30 cellular contexts compared by ENCODE assay signal in the genomic region with DNA sequence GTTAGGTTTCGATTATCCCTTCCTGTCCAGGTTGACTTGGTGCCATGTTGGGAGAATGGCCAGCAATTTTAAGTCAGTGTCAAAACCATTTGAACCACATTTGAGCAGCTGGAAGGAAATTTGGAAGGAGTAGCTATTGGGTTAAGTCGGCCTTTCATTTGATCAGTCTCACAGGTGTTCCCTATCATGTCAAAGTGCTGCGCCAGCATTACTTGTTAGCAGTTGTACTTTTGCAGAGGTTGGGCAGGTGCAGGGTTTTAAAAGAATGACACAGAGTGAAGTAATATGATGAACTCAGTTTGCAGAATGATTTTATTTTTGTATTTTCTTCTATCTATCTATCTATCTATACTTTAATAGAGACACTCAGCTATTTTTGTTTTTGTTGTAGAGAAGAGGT. TPM values are rescaled to one million over a fixed set of nuclear protein-coding genes. Genes with fewer than 3 reads are reported as not detected.
DNase-seq lines count a peak whose midpoint lies in the region; ATAC-seq, FAIRE-seq and TF ChIP-seq lines count a peak whose summit lies in the region.
"Had no signal": no experiment of that assay in that cellular context is flagged by ENCODE, and none has a peak within 500 bp of the region (broad histone marks: within the 10 kb centered on the region; RNA-seq: fewer than 3 reads in every experiment).

No MANE protein-coding gene starts in this region.

- H3K9me3 Mint-ChIP-seq in activated T-cell treated with anti-CD3 and anti-CD28 coated beads, Interleukin-2, amount 50 U/mL, for 72 hours = no peaks in the 10 kb centered on the region
- H3K9me3 Mint-ChIP-seq in activated T-cell treated with anti-CD3 and anti-CD28 coated beads, Interleukin-2, amount 50 U/mL, for 4 hours = no peaks in the 10 kb centered on the region
- H3K9me3 Mint-ChIP-seq in activated B cell treated with CpG ODN at 0.5 μM for 24 hours = no peaks in the 10 kb centered on the region
- H3K9me3 Mint-ChIP-seq: endodermal cell; mesothelial cell of epicardium; naive thymus-derived CD8-positive, alpha-beta T cell; T-cell had no signal

- H3K4me2 ChIP-seq in parathyroid adenoma (ENCODE audit: low read length) = peak overlapping the region; percentile 9
- H3K4me2 ChIP-seq in SK-N-SH = no peak overlapping the region

- H3K27ac Mint-ChIP-seq in activated T-cell treated with anti-CD3 and anti-CD28 coated beads, Interleukin-2, amount 50 U/mL, for 72 hours = peak overlapping the region; percentile 57
- peak overlapping the region; percentile 59 for H3K27ac Mint-ChIP-seq in activated B cell treated with CpG ODN at 0.5 μM for 24 hours
- H3K27ac Mint-ChIP-seq: endodermal cell, mesothelial cell of epicardium had no signal

- POLR2A ChIA-PET in activated B cell treated with CpG ODN at 0.5 μM for 24 hours (lab: Charles Lee) (interaction anchor here (0.7 to 13.6 kb wide), 3 partner anchors 9 to 576 kb away, joined by 6 to 946 read pairs (median 52); a partner anchor contains a TSS), SK-N-SH (lab: Yijun Ruan, JAX) (no interaction called here)

- intact Hi-C loops in activated B cell treated with CpG ODN at 0.5 μM for 24 hours (cut with micrococcal nuclease) (no loop called here), right lobe of liver (cut with DNase I) (no loop called here)

- H3K4me1 ChIP-seq in parathyroid adenoma (peaks cover 4% of the 10 kb centered on the region), SK-N-SH (ENCODE audit: control insufficient read depth in 1 of 2, insufficient read depth in 2 of 2, low read depth in 1 of 2, low read length in 1 of 2) (peaks cover 6% of the 10 kb centered on the region in 2 experiments; a peak in 2 of 4 replicates), right lobe of liver (peaks cover 0 to 24% (median 9%) of the 10 kb centered on the region in 4 donors)

- peaks cover 76% of the 10 kb centered on the region for H3K4me1 Mint-ChIP-seq in activated T-cell treated with anti-CD3 and anti-CD28 coated beads, Interleukin-2, amount 50 U/mL, for 72 hours (ENCODE audit: low read depth)
- peaks cover 53% of the 10 kb centered on the region for H3K4me1 Mint-ChIP-seq in activated T-cell treated with anti-CD3 and anti-CD28 coated beads, Interleukin-2, amount 50 U/mL, for 4 hours (ENCODE audit: low read depth)
- peaks cover 71% of the 10 kb centered on the region for H3K4me1 Mint-ChIP-seq in activated B cell treated with CpG ODN at 0.5 μM for 24 hours

- TF ChIP-seq RAD21 in SK-N-SH (IDR thresholded peaks at IDR 0.05; ENCODE audit: low read length) = no peak

- no peaks in the 10 kb centered on the region for H3K9me3 ChIP-seq in parathyroid adenoma (ENCODE audit: control insufficient read depth, low read length)
- H3K9me3 ChIP-seq in SK-N-SH = no peaks in the 10 kb centered on the region
- no peaks in the 10 kb centered on the region for H3K9me3 ChIP-seq in right lobe of liver
- H3K9me3 ChIP-seq: left ventricle myocardium inferior, pancreas, testis, uterus had no signal

- no peak overlapping the region for H3K9ac ChIP-seq in parathyroid adenoma
- no peak overlapping the region for H3K9ac ChIP-seq in SK-N-SH

- H2AFZ ChIP-seq in parathyroid adenoma (no peak overlapping the region), SK-N-SH (ENCODE audit: low read depth) (no peak overlapping the region)

- FAIRE-seq in GM12892 (lab: Jason Lieb, UNC) = peak; percentile 74
- FAIRE-seq: pancreas had no signal

- no peak overlapping the region for H3K4me3 Mint-ChIP-seq in activated T-cell treated with anti-CD3 and anti-CD28 coated beads, Interleukin-2, amount 50 U/mL, for 72 hours
- H3K4me3 Mint-ChIP-seq in activated T-cell treated with anti-CD3 and anti-CD28 coated beads, Interleukin-2, amount 50 U/mL, for 4 hours = no peak overlapping the region
- H3K4me3 Mint-ChIP-seq in activated B cell treated with CpG ODN at 0.5 μM for 24 hours = no peak overlapping the region
- H3K4me3 Mint-ChIP-seq: endodermal cell; mesothelial cell of epicardium; naive thymus-derived CD8-positive, alpha-beta T cell; T-cell had no signal

- H3K27me3 ChIP-seq in parathyroid adenoma (ENCODE audit: control insufficient read depth, insufficient read depth, low read length) (no peaks in the 10 kb centered on the region), SK-N-SH (ENCODE audit: insufficient read depth) (no peaks in the 10 kb centered on the region), right lobe of liver (no peaks in the 10 kb centered on the region)
- H3K27me3 ChIP-seq: testis had no signal

- H3K27me3 Mint-ChIP-seq in activated T-cell treated with anti-CD3 and anti-CD28 coated beads, Interleukin-2, amount 50 U/mL, for 72 hours (ENCODE audit: low read depth) = no peaks in the 10 kb centered on the region
- no peaks in the 10 kb centered on the region for H3K27me3 Mint-ChIP-seq in activated T-cell treated with anti-CD3 and anti-CD28 coated beads, Interleukin-2, amount 50 U/mL, for 4 hours (ENCODE audit: low read depth)
- no peaks in the 10 kb centered on the region for H3K27me3 Mint-ChIP-seq in activated B cell treated with CpG ODN at 0.5 μM for 24 hours
- H3K27me3 Mint-ChIP-seq: T-cell had no signal

- no peak overlapping the region for H3K27ac ChIP-seq in parathyroid adenoma
- H3K27ac ChIP-seq in SK-N-SH (ENCODE audit: low read depth in 2 of 2, low read length in 1 of 2) = no peak overlapping the region
- H3K27ac ChIP-seq in right lobe of liver = no peak overlapping the region
- H3K27ac ChIP-seq: cardiac muscle cell, left ventricle myocardium inferior, pancreas, testis, uterus had no signal

- CTCF ChIA-PET in activated B cell treated with CpG ODN at 0.5 μM for 24 hours (lab: Charles Lee) (interaction anchor here (1.0 kb wide), 1 partner anchor 10 kb away, joined by 4 read pairs; no protein-coding TSS in a partner anchor), SK-N-SH (lab: Yijun Ruan, JAX) (interaction anchor here (1.1 to 2.6 kb wide), 5 partner anchors 8 to 85 kb away, joined by 3 to 14 read pairs (median 8); a partner anchor contains a TSS)

- H3K79me2 ChIP-seq in parathyroid adenoma (no peaks in the 10 kb centered on the region), SK-N-SH (ENCODE audit: insufficient read depth) (no peaks in the 10 kb centered on the region)

- TF ChIP-seq CTCF in activated B cell treated with CpG ODN at 0.5 μM for 24 hours (IDR thresholded peaks at IDR 0.05) (no peak), parathyroid adenoma (IDR thresholded peaks at IDR 0.05) (no peak), SK-N-SH (IDR thresholded peaks at IDR 0.05) (no peak), right lobe of liver (IDR thresholded peaks at IDR 0.05) (no peak)

- H3K9me2 ChIP-seq in SK-N-SH = no peaks in the 10 kb centered on the region

- no peak for ATAC-seq in activated T-cell treated with anti-CD3 and anti-CD28 coated beads, Interleukin-2, amount 50 U/mL, for 72 hours (replicated peaks in 1 of 2)
- ATAC-seq in activated T-cell treated with anti-CD3 and anti-CD28 coated beads, Interleukin-2, amount 50 U/mL, for 4 hours = no peak
- ATAC-seq in activated B cell treated with CpG ODN at 0.5 μM for 24 hours (ENCODE audit: low read depth) (no peak), right lobe of liver (no peak), GM18520 (IDR thresholded peaks at IDR 0.05; ENCODE audit: unreplicated experiment) (no peak)
- ATAC-seq: naive thymus-derived CD8-positive, alpha-beta T cell; pancreas; right cardiac atrium; T-cell had no signal

- H4K20me1 ChIP-seq in SK-N-SH (ENCODE audit: insufficient read depth) = no peaks in the 10 kb centered on the region

- WGBS in SK-N-SH (ENCODE audit: low lambda C conversion rate) = 76% methylated on average over 3 of the region's 3 CpGs
- 63% methylated on average over 3 of the region's 3 CpGs for WGBS in right lobe of liver (ENCODE audit: insufficient coverage, low coverage, low lambda C conversion rate, missing lambda C conversion rate)

- no peak for TF ChIP-seq EP300 in SK-N-SH (IDR thresholded peaks at IDR 0.05; ENCODE audit: borderline replicate concordance in 1 of 2, low read depth in 1 of 2, low read length in 1 of 2)

- peaks cover 3 to 13% of the 10 kb centered on the region in 2 donors for H3K36me3 Mint-ChIP-seq in activated T-cell treated with anti-CD3 and anti-CD28 coated beads, Interleukin-2, amount 50 U/mL, for 72 hours (ENCODE audit: insufficient read depth in 2 of 2)
- H3K36me3 Mint-ChIP-seq in activated T-cell treated with anti-CD3 and anti-CD28 coated beads, Interleukin-2, amount 50 U/mL, for 4 hours (ENCODE audit: insufficient read depth) = no peaks in the 10 kb centered on the region
- H3K36me3 Mint-ChIP-seq in activated B cell treated with CpG ODN at 0.5 μM for 24 hours (ENCODE audit: low read depth) = peaks cover 3% of the 10 kb centered on the region
- H3K36me3 Mint-ChIP-seq: mesothelial cell of epicardium; naive thymus-derived CD8-positive, alpha-beta T cell; T-cell had no signal

- peaks cover 5% of the 10 kb centered on the region for H3F3A ChIP-seq in SK-N-SH (replicated peaks; ENCODE audit: insufficient read depth)

- TF ChIP-seq POLR2A in GM12892 (IDR thresholded peaks at IDR 0.05; ENCODE audit: low read depth, low read length) = no peak
- no peak for TF ChIP-seq POLR2A in right lobe of liver (IDR thresholded peaks at IDR 0.05)

- no peak for DNase-seq in activated T-cell treated with anti-CD3 and anti-CD28 coated beads, Interleukin-2, amount 50 U/mL, for 72 hours
- DNase-seq in activated T-cell treated with anti-CD3 and anti-CD28 coated beads, Interleukin-2, amount 50 U/mL, for 4 hours = no peak
- DNase-seq in GM12892 (ENCODE audit: insufficient read length) (no peak), activated B cell treated with CpG ODN at 0.5 μM for 24 hours (no peak), SK-N-SH (no peak), right lobe of liver (no peak)
- DNase-seq: activated CD4-positive, alpha-beta T cell treated with anti-CD3 and anti-CD28 coated beads for 48 hours; activated gamma-delta T cell treated with Interleukin-2 at 50 U/mL for 16 hours; activated T-cell treated with anti-CD3 and anti-CD28 coated beads for 4 hours; C1 segment of cervical spinal cord; cortex of kidney; endodermal cell; left ventricle myocardium inferior; naive thymus-derived CD8-positive, alpha-beta T cell; NCI-H1092 treated with DMSO at 0.1 percent for 48 hours; NCI-H187 treated with DMSO at 0.1 percent for 48 hours; pancreas; SIG-M5; stimulated activated CD4-positive, alpha-beta T cell treated with anti-CD3 and anti-CD28 coated beads, Interleukin-4, amount 100 ng/mL, for 4 hours; stimulated activated naive CD4-positive, alpha-beta T cell treated with Interleukin-2 at 50 U/mL for 16 hours; T-cell; testis; uterus had no signal

- H3K4me3 ChIP-seq in parathyroid adenoma (ENCODE audit: low read depth, low read length) (no peak overlapping the region), SK-N-SH (ENCODE audit: low read depth in 2 of 2, low read length in 1 of 2) (no peak overlapping the region), right lobe of liver (no peak overlapping the region)
- H3K4me3 ChIP-seq: cardiac muscle cell, left ventricle myocardium inferior, pancreas, testis, uterus had no signal

- H3K36me3 ChIP-seq in parathyroid adenoma (ENCODE audit: control insufficient read depth, insufficient read depth, low read length) (no peaks in the 10 kb centered on the region), SK-N-SH (replicated peaks in 1 of 2; ENCODE audit: control insufficient read depth in 1 of 2, insufficient read depth in 2 of 2, low read length in 1 of 2) (no peaks in the 10 kb centered on the region), right lobe of liver (no peaks in the 10 kb centered on the region)
- H3K36me3 ChIP-seq: cardiac muscle cell, left ventricle myocardium inferior, pancreas, uterus had no signal

RNA-seq across cellular contexts. Expression of a gene that starts 6.4 kb away (rescaled TPM):
- total RNA-seq in activated T-cell treated with anti-CD3 and anti-CD28 coated beads, Interleukin-2, amount 50 U/mL, for 72 hours = 100 to 1,000 TPM in 1 of 2 donors, 10 to 100 TPM in 1; 71.5 to 101 TPM
- total RNA-seq in activated T-cell treated with anti-CD3 and anti-CD28 coated beads, Interleukin-2, amount 50 U/mL, for 4 hours = 100 to 1,000 TPM in 1 of 3 donors, 10 to 100 TPM in 2; 64.4 to 103 (median 66.1) TPM
- polyA plus RNA-seq in GM12892 (2012; ENCODE audit: missing spikeins) = 9.6 TPM
- total RNA-seq in activated B cell treated with CpG ODN at 0.5 μM for 24 hours (91.8 and 92.9 TPM in 2 replicates), right lobe of liver (100 to 1,000 TPM in 3 of 6 experiments, 10 to 100 TPM in 3; 30.6 to 223 (median 88.2) TPM)
- 1.1 and 1.7 TPM in 2 replicates for polyA plus RNA-seq in SK-N-SH (2012; rRNA removed)
- 0.45 and 0.62 TPM in 2 replicates for polyA plus RNA-seq in SK-N-SH (2012; cell fraction: cytosol; rRNA removed)
- polyA plus RNA-seq in SK-N-SH (2012; cell fraction: nucleus; rRNA removed) = 5.0 and 11.0 TPM in 2 replicates

RNA-seq across cellular contexts. Expression of a gene that starts 9.5 kb away (rescaled TPM):
- 10 to 100 TPM; 45.5 to 49.1 TPM for total RNA-seq in activated T-cell treated with anti-CD3 and anti-CD28 coated beads, Interleukin-2, amount 50 U/mL, for 72 hours
- total RNA-seq in activated T-cell treated with anti-CD3 and anti-CD28 coated beads, Interleukin-2, amount 50 U/mL, for 4 hours = 1 to 10 TPM; 5.4 to 7.4 (median 6.4) TPM
- 0.47 TPM for polyA plus RNA-seq in GM12892 (2012; ENCODE audit: missing spikeins)
- total RNA-seq in activated B cell treated with CpG ODN at 0.5 μM for 24 hours (4.9 and 5.2 TPM in 2 replicates), right lobe of liver (1 to 10 TPM in 2 of 6 experiments, under 1 TPM in 2, not detected in 2; 0.07 to 1.4 (median 0.62) TPM)
- polyA plus RNA-seq in SK-N-SH (2012; rRNA removed) = 0.03 and 0.07 TPM in 2 replicates
- polyA plus RNA-seq in SK-N-SH (2012; cell fraction: cytosol; rRNA removed) = 0.01 and 0.03 TPM in 2 replicates
- polyA plus RNA-seq in SK-N-SH (2012; cell fraction: nucleus; rRNA removed) = 0.37 and 0.38 TPM in 2 replicates
- total RNA-seq: endodermal cell, left ventricle myocardium inferior, uterus had no signal
- polyA plus RNA-seq: aorta, right cardiac atrium had no signal

RNA-seq across cellular contexts. Expression of a gene that starts 10.8 kb away (rescaled TPM):
- total RNA-seq in activated T-cell treated with anti-CD3 and anti-CD28 coated beads, Interleukin-2, amount 50 U/mL, for 72 hours = 1 to 10 TPM; 8.3 to 8.5 TPM
- 10 to 100 TPM; 12.7 to 14.4 (median 14.2) TPM for total RNA-seq in activated T-cell treated with anti-CD3 and anti-CD28 coated beads, Interleukin-2, amount 50 U/mL, for 4 hours
- 2.5 TPM for polyA plus RNA-seq in GM12892 (2012; ENCODE audit: missing spikeins)
- total RNA-seq in activated B cell treated with CpG ODN at 0.5 μM for 24 hours (7.1 and 11.6 TPM in 2 replicates), right lobe of liver (1 to 10 TPM in 3 of 6 experiments, under 1 TPM in 1, not detected in 2; 0.80 to 4.2 (median 2.5) TPM)
- 3.2 and 4.0 TPM in 2 replicates for polyA plus RNA-seq in SK-N-SH (2012; rRNA removed)
- 0.82 and 1.5 TPM in 2 replicates for polyA plus RNA-seq in SK-N-SH (2012; cell fraction: cytosol; rRNA removed)
- 2.6 and 2.9 TPM in 2 replicates for polyA plus RNA-seq in SK-N-SH (2012; cell fraction: nucleus; rRNA removed)
- total RNA-seq: cardiac muscle cell, left ventricle myocardium inferior had no signal
- polyA plus RNA-seq: right cardiac atrium had no signal

RNA-seq across cellular contexts. Expression of a gene that starts 26.5 kb away (rescaled TPM):
- total RNA-seq in activated T-cell treated with anti-CD3 and anti-CD28 coated beads, Interleukin-2, amount 50 U/mL, for 72 hours = 1 to 10 TPM; 1.7 TPM
- not detected for total RNA-seq in activated T-cell treated with anti-CD3 and anti-CD28 coated beads, Interleukin-2, amount 50 U/mL, for 4 hours
- polyA plus RNA-seq in GM12892 (2012; ENCODE audit: missing spikeins) = 0.87 TPM
- total RNA-seq in activated B cell treated with CpG ODN at 0.5 μM for 24 hours (not detected in 2 replicates), right lobe of liver (1 to 10 TPM in 2 of 6 experiments, not detected in 4; 3.3 to 4.7 TPM)
- polyA plus RNA-seq in SK-N-SH (2012; rRNA removed) = 2.1 and 3.6 TPM in 2 replicates
- polyA plus RNA-seq in SK-N-SH (2012; cell fraction: cytosol; rRNA removed) = 4.5 and 6.4 TPM in 2 replicates
- polyA plus RNA-seq in SK-N-SH (2012; cell fraction: nucleus; rRNA removed) = 0.91 and 1.9 TPM in 2 replicates
- total RNA-seq: aorta; cardiac muscle cell; left ventricle myocardium inferior; naive thymus-derived CD8-positive, alpha-beta T cell; right cardiac atrium; T-cell; uterus had no signal
- polyA plus RNA-seq: AG04450; cardiac muscle cell; naive thymus-derived CD8-positive, alpha-beta T cell; right cardiac atrium had no signal

RNA-seq across cellular contexts. Expression of a gene that starts 28.2 kb away (rescaled TPM):
- 100 to 1,000 TPM; 120 to 141 TPM for total RNA-seq in activated T-cell treated with anti-CD3 and anti-CD28 coated beads, Interleukin-2, amount 50 U/mL, for 72 hours
- 100 to 1,000 TPM; 152 to 175 (median 156) TPM for total RNA-seq in activated T-cell treated with anti-CD3 and anti-CD28 coated beads, Interleukin-2, amount 50 U/mL, for 4 hours
- polyA plus RNA-seq in GM12892 (2012; ENCODE audit: missing spikeins) = 29.4 TPM
- total RNA-seq in activated B cell treated with CpG ODN at 0.5 μM for 24 hours (63.9 and 68.2 TPM in 2 replicates), right lobe of liver (10 to 100 TPM; 11.4 to 17.3 (median 13.9) TPM)
- 21.1 and 22.4 TPM in 2 replicates for polyA plus RNA-seq in SK-N-SH (2012; rRNA removed)
- polyA plus RNA-seq in SK-N-SH (2012; cell fraction: cytosol; rRNA removed) = 8.0 and 12.9 TPM in 2 replicates
- 54.6 and 65.2 TPM in 2 replicates for polyA plus RNA-seq in SK-N-SH (2012; cell fraction: nucleus; rRNA removed)
